In genomic region chr18:10408131-10408530, GRCh38 we compare ENCODE assay signal across 29 cellular contexts. TPM values are rescaled to one million over a fixed set of nuclear protein-coding genes. Genes with fewer than 3 reads are reported as not detected.
"Had no signal": no experiment of that assay in that cellular context is flagged by ENCODE, and none has a peak within 500 bp of the region (broad histone marks: within the 10 kb centered on the region; RNA-seq: fewer than 3 reads in every experiment).

No MANE protein-coding gene starts in this region.

- DNase-seq: activated CD4-positive, alpha-beta memory T cell treated with anti-CD3 and anti-CD28 coated beads, Interleukin-2, amount 10 ng/mL, durations not matched to agents 7 days and 5 days; activated CD4-positive, alpha-beta T cell treated with anti-CD3 and anti-CD28 coated beads for 1 hour; activated CD4-positive, alpha-beta T cell treated with anti-CD3 and anti-CD28 coated beads for 4 hours; activated CD4-positive, alpha-beta T cell treated with anti-CD3 and anti-CD28 coated beads, Interleukin-2, amount 10 ng/mL, durations not matched to agents 7 days and 5 days; activated CD4-positive, alpha-beta T cell treated with anti-CD3 and anti-CD28 coated beads, Interleukin-2, amount 50 U/mL, for 4 hours; activated CD8-positive, alpha-beta memory T cell treated with anti-CD3 and anti-CD28 coated beads, Interleukin-2, amount 50 U/mL, for 48 hours; activated effector memory CD4-positive, alpha-beta T cell treated with Interleukin-2 at 50 U/mL for 16 hours; activated gamma-delta T cell treated with Interleukin-2 at 50 U/mL for 16 hours; activated naive CD4-positive, alpha-beta T cell treated with anti-CD3 and anti-CD28 coated beads, Interleukin-2, amount 50 U/mL, for 16 hours; activated naive CD4-positive, alpha-beta T cell treated with Interleukin-2 at 50 U/mL for 16 hours; activated T-cell treated with anti-CD3 and anti-CD28 coated beads, Interleukin-2, amount 50 U/mL, for 4 hours; amniotic stem cell; anterior cingulate cortex; brain microvascular endothelial cell; central memory CD4-positive, alpha-beta T cell; cerebellar nuclear complex; colonic mucosa; effector memory CD4-positive, alpha-beta T cell; endodermal cell; foreskin melanocyte; T-helper 2 cell had no signal

- H3K27ac ChIP-seq: brain microvascular endothelial cell, colonic mucosa, gastroesophageal sphincter had no signal

- H3K4me3 ChIP-seq: colonic mucosa, gastroesophageal sphincter had no signal

- ATAC-seq: activated T-cell treated with anti-CD3 and anti-CD28 coated beads, Interleukin-2, amount 50 U/mL, for 4 hours; activated T-helper 17 cell treated with anti-CD3 and anti-CD28 coated beads, Interleukin-2, amount 50 U/mL, for 72 hours; esophagus mucosa; gastroesophageal sphincter; WTC11 had no signal

- H3K9me3 ChIP-seq: colonic mucosa, gastroesophageal sphincter had no signal

- FAIRE-seq: astrocyte had no signal

- H3K27me3 ChIP-seq: colonic mucosa had no signal

- H3K36me3 ChIP-seq: brain microvascular endothelial cell, colonic mucosa, gastroesophageal sphincter had no signal

- H3K4me1 ChIP-seq: colonic mucosa had no signal

RNA-seq across cellular contexts. Expression of gene APCDD1, which starts 46.3 kb away (rescaled TPM):
- total RNA-seq: activated CD4-positive, alpha-beta memory T cell treated with anti-CD3 and anti-CD28 coated beads, Interleukin-2, amount 10 ng/mL, durations not matched to agents 7 days and 5 days; activated CD4-positive, alpha-beta T cell treated with anti-CD3 and anti-CD28 coated beads, Interleukin-2, amount 10 ng/mL, durations not matched to agents 7 days and 5 days; activated T-helper 17 cell treated with anti-CD3 and anti-CD28 coated beads, Interleukin-2, amount 50 U/mL, for 72 hours; dermis microvascular lymphatic vessel endothelial cell; epithelial cell of proximal tubule; T-helper 1 cell treated with Interleukin-12 subunit alpha and Interleukin-12 subunit beta and Interleukin-4 antibody, amounts not matched to agents 30 ng/mL and 1 ng/mL, for 36 hours had no signal
